ENCODE assay signal across 23 cellular contexts in the genomic region with DNA sequence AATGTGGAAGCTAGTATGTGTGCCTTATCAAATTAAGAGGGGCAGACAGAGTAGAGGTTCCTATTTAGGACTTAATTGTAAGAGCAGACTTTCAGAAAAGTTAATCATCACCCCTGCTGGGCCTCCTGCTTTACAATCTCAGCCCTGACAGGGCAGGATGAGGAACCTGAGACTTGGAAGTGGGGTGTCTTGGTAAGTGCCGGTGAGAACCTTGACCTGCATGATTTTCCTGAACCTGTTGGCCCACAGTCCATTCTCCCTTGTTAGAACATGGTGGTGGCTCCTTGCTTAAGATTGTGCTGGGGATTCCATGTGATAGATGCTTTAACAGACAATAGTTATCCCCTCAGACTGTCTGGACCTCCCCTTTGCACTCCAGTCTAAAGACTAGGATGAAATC.
A peak's percentile ranks its signal among the peaks of the same experiment; 100 is the strongest.
DNase-seq lines count a peak whose midpoint lies in the region; ATAC-seq, FAIRE-seq and TF ChIP-seq lines count a peak whose summit lies in the region.
"Had no signal": no experiment of that assay in that cellular context is flagged by ENCODE, and none has a peak within 500 bp of the region (broad histone marks: within the 10 kb centered on the region; RNA-seq: fewer than 3 reads in every experiment).

No MANE protein-coding gene starts in this region.

- WGBS in hepatocyte (ENCODE audit: low lambda C conversion rate, missing lambda C conversion rate): 71% methylated on average over 1 of the region's 1 CpG
- WGBS in mesendoderm (ENCODE audit: extremely low coverage, insufficient coverage, low lambda C conversion rate): no CpG with 5 or more reads among the region's 1 CpG
- 17 to 60% (median 25%) methylated on average over 1 of the region's 1 CpG for WGBS in small intestine, 3 donors

- no peak overlapping the region for H3K56ac ChIP-seq in mesendoderm (ENCODE audit: low read length)

- CTCF ChIA-PET in activated CD8-positive, alpha-beta memory T cell treated with anti-CD3 and anti-CD28 coated beads, Interleukin-2, amount 10 ng/mL, durations not matched to agents 7 days and 5 days (lab: Charles Lee): no interaction called here

- no peaks in the 10 kb centered on the region for H3K36me3 Mint-ChIP-seq in activated CD8-positive, alpha-beta memory T cell treated with anti-CD3 and anti-CD28 coated beads, Interleukin-2, amount 10 ng/mL, durations not matched to agents 7 days and 5 days

- no peak overlapping the region for H3K9ac ChIP-seq in mesendoderm (ENCODE audit: low read length)

- no peaks in the 10 kb centered on the region for H3K9me2 ChIP-seq in hepatocyte (replicated peaks; ENCODE audit: insufficient read depth)

- TF ChIP-seq CTCF in hepatocyte (IDR thresholded peaks at IDR 0.05; ENCODE audit: poor library complexity): no peak

- FAIRE-seq in small intestine (lab: Jason Lieb, UNC): no peak
- FAIRE-seq: A549, D721Med, GM12892, GM18507, H54, HTR-8/SVneo had no signal

- no peaks in the 10 kb centered on the region for H3K79me2 ChIP-seq in hepatocyte
- H3K79me2 ChIP-seq in mesendoderm (ENCODE audit: control insufficient read depth, insufficient read depth, low read length): no peaks in the 10 kb centered on the region

- H3K9me3 ChIP-seq in hepatocyte (ENCODE audit: low read depth) (no peaks in the 10 kb centered on the region), small intestine (ENCODE audit: control insufficient read depth, low read depth) (no peaks in the 10 kb centered on the region)
- H3K9me3 ChIP-seq: A549, Caco-2 had no signal

- no peak overlapping the region for H3K4ac ChIP-seq in mesendoderm (ENCODE audit: low read depth, low read length)

- no peak overlapping the region for H2BK15ac ChIP-seq in mesendoderm (replicated peaks; ENCODE audit: low read depth)

- H3K27ac ChIP-seq in hepatocyte: peak overlapping the region; percentile 46
- H3K27ac ChIP-seq in mesendoderm (ENCODE audit: low read depth, low read length): no peak overlapping the region
- H3K27ac ChIP-seq in small intestine (ENCODE audit: low read depth in 1 of 2, low read length in 1 of 2): no peak overlapping the region
- H3K27ac ChIP-seq: 22Rv1, A549, C4-2B had no signal

- H2BK5ac ChIP-seq in mesendoderm (ENCODE audit: low read length): no peak overlapping the region

- peaks cover 20% of the 10 kb centered on the region for H3K4me1 ChIP-seq in hepatocyte (ENCODE audit: insufficient read depth)
- H3K4me1 ChIP-seq in mesendoderm (ENCODE audit: control insufficient read depth, low read depth, low read length): no peaks in the 10 kb centered on the region
- no peaks in the 10 kb centered on the region for H3K4me1 ChIP-seq in small intestine (ENCODE audit: control insufficient read depth in 2 of 2, insufficient read depth in 1 of 2, low read depth in 1 of 2, low read length in 1 of 2)
- H3K4me1 ChIP-seq: A549, Caco-2 had no signal

- H3K4me3 ChIP-seq in hepatocyte: no peak overlapping the region
- H3K4me3 ChIP-seq in mesendoderm (ENCODE audit: low read length): no peak overlapping the region
- H3K4me3 ChIP-seq in small intestine (ENCODE audit: low read depth in 1 of 2, low read length in 2 of 2): no peak overlapping the region
- H3K4me3 ChIP-seq: A549, GM23338 had no signal

- no peak overlapping the region for H4K5ac ChIP-seq in mesendoderm (ENCODE audit: low read length)

- H3K79me1 ChIP-seq in mesendoderm (ENCODE audit: low read length): no peaks in the 10 kb centered on the region

- H3K27me3 ChIP-seq in hepatocyte (no peaks in the 10 kb centered on the region), mesendoderm (ENCODE audit: insufficient read depth, low read length, poor library complexity) (no peaks in the 10 kb centered on the region), small intestine (ENCODE audit: control insufficient read depth in 2 of 2, insufficient read depth in 2 of 2, low read length in 2 of 2) (no peaks in the 10 kb centered on the region)

- peaks cover 2% of the 10 kb centered on the region for H3K27me3 Mint-ChIP-seq in activated CD8-positive, alpha-beta memory T cell treated with anti-CD3 and anti-CD28 coated beads, Interleukin-2, amount 10 ng/mL, durations not matched to agents 7 days and 5 days

- no peak overlapping the region for H3K23ac ChIP-seq in mesendoderm (ENCODE audit: low read length)

- no peaks in the 10 kb centered on the region for H3K9me3 Mint-ChIP-seq in activated CD8-positive, alpha-beta memory T cell treated with anti-CD3 and anti-CD28 coated beads, Interleukin-2, amount 10 ng/mL, durations not matched to agents 7 days and 5 days (ENCODE audit: low read depth)
- H3K9me3 Mint-ChIP-seq: CD4-positive, alpha-beta T cell; GM23338; HFFc6 had no signal

- H4K20me1 ChIP-seq in hepatocyte (ENCODE audit: insufficient read depth, poor library complexity, severe bottlenecking): no peaks in the 10 kb centered on the region

- no peak overlapping the region for H2AK5ac ChIP-seq in mesendoderm (ENCODE audit: low read length)

- no peak overlapping the region for H4K8ac ChIP-seq in mesendoderm (ENCODE audit: low read depth, low read length)

- H3K27ac Mint-ChIP-seq in activated CD8-positive, alpha-beta memory T cell treated with anti-CD3 and anti-CD28 coated beads, Interleukin-2, amount 10 ng/mL, durations not matched to agents 7 days and 5 days: no peak overlapping the region
- H3K27ac Mint-ChIP-seq: CD4-positive, alpha-beta T cell; GM23338; HFFc6 had no signal

- H3K36me3 ChIP-seq in hepatocyte (replicated peaks; ENCODE audit: insufficient read depth, low read depth) (no peaks in the 10 kb centered on the region), mesendoderm (ENCODE audit: control insufficient read depth, insufficient read depth, low read length) (no peaks in the 10 kb centered on the region), small intestine (ENCODE audit: control insufficient read depth in 2 of 2, insufficient read depth in 2 of 2, low read length in 2 of 2) (no peaks in the 10 kb centered on the region)

- H3K4me3 Mint-ChIP-seq in activated CD8-positive, alpha-beta memory T cell treated with anti-CD3 and anti-CD28 coated beads, Interleukin-2, amount 10 ng/mL, durations not matched to agents 7 days and 5 days: no peak overlapping the region
- H3K4me3 Mint-ChIP-seq: CD4-positive, alpha-beta T cell; GM23338; HFFc6 had no signal

- ATAC-seq in HG03175 (IDR thresholded peaks at IDR 0.05; ENCODE audit: unreplicated experiment): no peak
- no peak for ATAC-seq in activated CD8-positive, alpha-beta memory T cell treated with anti-CD3 and anti-CD28 coated beads, Interleukin-2, amount 10 ng/mL, durations not matched to agents 7 days and 5 days
- ATAC-seq: A549, GM23338 had no signal

- no peak overlapping the region for H2AFZ ChIP-seq in hepatocyte
- H2AFZ ChIP-seq: GM23338 had no signal

- H3K4me2 ChIP-seq in hepatocyte (no peak overlapping the region), mesendoderm (ENCODE audit: low read length) (no peak overlapping the region)
- H3K4me2 ChIP-seq: A549, GM23338 had no signal

- H2BK120ac ChIP-seq in mesendoderm (ENCODE audit: low read depth, low read length): no peak overlapping the region

- H3K18ac ChIP-seq in mesendoderm (ENCODE audit: low read length): no peak overlapping the region

- DNase-seq in ELF-1 (ENCODE audit: low read depth, low spot score) (peak; percentile 40), hepatocyte (ENCODE audit: low spot score) (no peak), mesendoderm (peak; percentile 44), small intestine (peak; percentile 70)
- no peak for DNase-seq in activated CD8-positive, alpha-beta memory T cell treated with anti-CD3 and anti-CD28 coated beads, Interleukin-2, amount 10 ng/mL, durations not matched to agents 7 days and 5 days
- DNase-seq in activated effector memory CD4-positive, alpha-beta T cell treated with anti-CD3 and anti-CD28 coated beads, Interleukin-2, amount 50 U/mL, for 16 hours: no peak
- DNase-seq: AML-193; Caco-2; CD4-positive, alpha-beta T cell; GDM1; HCEC 1CT; HFFc6; IMR-90 had no signal

- no peaks in the 10 kb centered on the region for H3K4me1 Mint-ChIP-seq in activated CD8-positive, alpha-beta memory T cell treated with anti-CD3 and anti-CD28 coated beads, Interleukin-2, amount 10 ng/mL, durations not matched to agents 7 days and 5 days
- H3K4me1 Mint-ChIP-seq: GM23338 had no signal

Comparison
In these comparisons a context has a peak if more than half of its experiments do, and no peak if none do; other contexts are left out.
1. DNase-seq: peak in ELF-1 (single experiment), mesendoderm (single experiment) and small intestine (single experiment); none in hepatocyte (single experiment), activated CD8-positive, alpha-beta memory T cell treated with anti-CD3 and anti-CD28 coated beads, Interleukin-2, amount 10 ng/mL, durations not matched to agents 7 days and 5 days (single experiment) and activated effector memory CD4-positive, alpha-beta T cell treated with anti-CD3 and anti-CD28 coated beads, Interleukin-2, amount 50 U/mL, for 16 hours (single experiment).